7 cellular contexts compared by ENCODE assay signal in genomic region chr5:50591338-50591737, GRCh38.
DNase-seq lines count a peak whose midpoint lies in the region; ATAC-seq and TF ChIP-seq lines count a peak whose summit lies in the region.
"Not testable (repeated sequence)": the region's sequence is repeated elsewhere in the genome, so short reads cannot be mapped to it uniquely, and the experiment has no call there.

No MANE protein-coding gene starts in this region.

- not testable (repeated sequence) for H3K4me3 ChIP-seq in CD8-positive, alpha-beta memory T cell (ENCODE audit: low read length); Peyer's patch

- not testable (repeated sequence) for H3K9me3 ChIP-seq in CD8-positive, alpha-beta memory T cell (ENCODE audit: low read length); Peyer's patch

- peak overlapping the region in 6 of 7 donors; percentile 37 to 77 (median 64) for H3K4me3 Mint-ChIP-seq in CD8-positive, alpha-beta memory T cell
- peak overlapping the region; percentile 29 for H3K4me3 Mint-ChIP-seq in activated CD4-positive, alpha-beta T cell treated with anti-CD3 and anti-CD28 coated beads, Interleukin-2, amount 10 ng/mL, durations not matched to agents 7 days and 5 days
- H3K4me3 Mint-ChIP-seq in activated T-helper 1 cell treated with anti-CD3 and anti-CD28 coated beads, Interleukin-12 subunit alpha, Interleukin-12 subunit beta, Interleukin-2, Interleukin-4 antibody, amounts not matched to agents 30 ng/mL and 10 ng/mL and 1 ng/mL, durations not matched to agents 14 hours and 24 hours and 36 hours; activated naive CD8-positive, alpha-beta T cell treated with anti-CD3 and anti-CD28 coated beads for 36 hours; osteocyte (ENCODE audit: unreplicated experiment): not testable (repeated sequence)
- H3K4me3 Mint-ChIP-seq in effector memory CD8-positive, alpha-beta T cell: peak overlapping the region; percentile 53 to 73

- intact Hi-C loops in activated T-helper 1 cell treated with anti-CD3 and anti-CD28 coated beads, Interleukin-12 subunit alpha, Interleukin-12 subunit beta, Interleukin-2, Interleukin-4 antibody, amounts not matched to agents 30 ng/mL and 10 ng/mL and 1 ng/mL, durations not matched to agents 14 hours and 24 hours and 36 hours (cut with micrococcal nuclease): loop anchor here (2.0 to 5.0 kb wide), 2 partner anchors 46 to 77 kb away; no protein-coding TSS in a partner anchor

- CTCF ChIA-PET in CD8-positive, alpha-beta memory T cell (lab: Charles Lee); activated CD4-positive, alpha-beta T cell treated with anti-CD3 and anti-CD28 coated beads, Interleukin-2, amount 10 ng/mL, durations not matched to agents 7 days and 5 days (lab: Charles Lee): not testable (repeated sequence)

- TF ChIP-seq CTCF in Peyer's patch (IDR thresholded peaks at IDR 0.05); osteocyte (IDR thresholded peaks at IDR 0.05): not testable (repeated sequence)

- POLR2A ChIA-PET in CD8-positive, alpha-beta memory T cell (lab: Charles Lee): interaction anchor here (0.6 to 0.7 kb wide), 2 partner anchors 10 to 160 kb away, joined by 3 to 4 read pairs; no protein-coding TSS in a partner anchor
- POLR2A ChIA-PET in activated CD4-positive, alpha-beta T cell treated with anti-CD3 and anti-CD28 coated beads, Interleukin-2, amount 10 ng/mL, durations not matched to agents 7 days and 5 days (lab: Charles Lee): not testable (repeated sequence)

- peaks cover 38% of the 10 kb centered on the region for H3K4me1 ChIP-seq in CD8-positive, alpha-beta memory T cell (ENCODE audit: insufficient read depth, low read length)
- H3K4me1 ChIP-seq in Peyer's patch: not testable (repeated sequence)

- H3K9me3 Mint-ChIP-seq in CD8-positive, alpha-beta memory T cell; activated CD4-positive, alpha-beta T cell treated with anti-CD3 and anti-CD28 coated beads, Interleukin-2, amount 10 ng/mL, durations not matched to agents 7 days and 5 days; activated T-helper 1 cell treated with anti-CD3 and anti-CD28 coated beads, Interleukin-12 subunit alpha, Interleukin-12 subunit beta, Interleukin-2, Interleukin-4 antibody, amounts not matched to agents 30 ng/mL and 10 ng/mL and 1 ng/mL, durations not matched to agents 14 hours and 24 hours and 36 hours; activated naive CD8-positive, alpha-beta T cell treated with anti-CD3 and anti-CD28 coated beads for 36 hours; effector memory CD8-positive, alpha-beta T cell; osteocyte (ENCODE audit: unreplicated experiment): not testable (repeated sequence)

- peaks cover 2 to 26% (median 2%) of the 10 kb centered on the region in 3 donors for H3K36me3 Mint-ChIP-seq in CD8-positive, alpha-beta memory T cell
- H3K36me3 Mint-ChIP-seq in activated CD4-positive, alpha-beta T cell treated with anti-CD3 and anti-CD28 coated beads, Interleukin-2, amount 10 ng/mL, durations not matched to agents 7 days and 5 days (ENCODE audit: low read depth): peaks cover 30% of the 10 kb centered on the region
- peaks cover 14% of the 10 kb centered on the region for H3K36me3 Mint-ChIP-seq in activated T-helper 1 cell treated with anti-CD3 and anti-CD28 coated beads, Interleukin-12 subunit alpha, Interleukin-12 subunit beta, Interleukin-2, Interleukin-4 antibody, amounts not matched to agents 30 ng/mL and 10 ng/mL and 1 ng/mL, durations not matched to agents 14 hours and 24 hours and 36 hours (ENCODE audit: low read depth)
- peaks cover 10% of the 10 kb centered on the region for H3K36me3 Mint-ChIP-seq in activated naive CD8-positive, alpha-beta T cell treated with anti-CD3 and anti-CD28 coated beads for 36 hours
- H3K36me3 Mint-ChIP-seq in effector memory CD8-positive, alpha-beta T cell (ENCODE audit: insufficient read depth); osteocyte (ENCODE audit: unreplicated experiment): not testable (repeated sequence)

- H3K27ac Mint-ChIP-seq in CD8-positive, alpha-beta memory T cell: peak overlapping the region; percentile 82 to 99 (median 95)
- peak overlapping the region; percentile 84 for H3K27ac Mint-ChIP-seq in activated CD4-positive, alpha-beta T cell treated with anti-CD3 and anti-CD28 coated beads, Interleukin-2, amount 10 ng/mL, durations not matched to agents 7 days and 5 days
- H3K27ac Mint-ChIP-seq in activated T-helper 1 cell treated with anti-CD3 and anti-CD28 coated beads, Interleukin-12 subunit alpha, Interleukin-12 subunit beta, Interleukin-2, Interleukin-4 antibody, amounts not matched to agents 30 ng/mL and 10 ng/mL and 1 ng/mL, durations not matched to agents 14 hours and 24 hours and 36 hours: peak overlapping the region; percentile 64
- peak overlapping the region; percentile 55 for H3K27ac Mint-ChIP-seq in activated naive CD8-positive, alpha-beta T cell treated with anti-CD3 and anti-CD28 coated beads for 36 hours
- peak overlapping the region; percentile 66 to 97 for H3K27ac Mint-ChIP-seq in effector memory CD8-positive, alpha-beta T cell
- peak overlapping the region; percentile 11 for H3K27ac Mint-ChIP-seq in osteocyte (ENCODE audit: unreplicated experiment)

- H3K27me3 Mint-ChIP-seq in CD8-positive, alpha-beta memory T cell; activated CD4-positive, alpha-beta T cell treated with anti-CD3 and anti-CD28 coated beads, Interleukin-2, amount 10 ng/mL, durations not matched to agents 7 days and 5 days; activated T-helper 1 cell treated with anti-CD3 and anti-CD28 coated beads, Interleukin-12 subunit alpha, Interleukin-12 subunit beta, Interleukin-2, Interleukin-4 antibody, amounts not matched to agents 30 ng/mL and 10 ng/mL and 1 ng/mL, durations not matched to agents 14 hours and 24 hours and 36 hours (ENCODE audit: insufficient read depth); activated naive CD8-positive, alpha-beta T cell treated with anti-CD3 and anti-CD28 coated beads for 36 hours; effector memory CD8-positive, alpha-beta T cell; osteocyte (ENCODE audit: unreplicated experiment): not testable (repeated sequence)

- H3K36me3 ChIP-seq in CD8-positive, alpha-beta memory T cell (ENCODE audit: insufficient read depth, low read length); Peyer's patch: not testable (repeated sequence)

- not testable (repeated sequence) for ATAC-seq in effector memory CD8-positive, alpha-beta T cell (replicated peaks)

- peaks cover 64 to 85% (median 77%) of the 10 kb centered on the region in 3 donors for H3K4me1 Mint-ChIP-seq in CD8-positive, alpha-beta memory T cell
- H3K4me1 Mint-ChIP-seq in activated CD4-positive, alpha-beta T cell treated with anti-CD3 and anti-CD28 coated beads, Interleukin-2, amount 10 ng/mL, durations not matched to agents 7 days and 5 days: peaks cover 57% of the 10 kb centered on the region
- H3K4me1 Mint-ChIP-seq in activated T-helper 1 cell treated with anti-CD3 and anti-CD28 coated beads, Interleukin-12 subunit alpha, Interleukin-12 subunit beta, Interleukin-2, Interleukin-4 antibody, amounts not matched to agents 30 ng/mL and 10 ng/mL and 1 ng/mL, durations not matched to agents 14 hours and 24 hours and 36 hours (ENCODE audit: low read depth): peaks cover 57% of the 10 kb centered on the region
- H3K4me1 Mint-ChIP-seq in activated naive CD8-positive, alpha-beta T cell treated with anti-CD3 and anti-CD28 coated beads for 36 hours: peaks cover 46% of the 10 kb centered on the region
- peaks cover 36 to 64% of the 10 kb centered on the region in 2 donors for H3K4me1 Mint-ChIP-seq in effector memory CD8-positive, alpha-beta T cell (ENCODE audit: low read depth in 2 of 2)
- H3K4me1 Mint-ChIP-seq in osteocyte (ENCODE audit: unreplicated experiment): peaks cover 38% of the 10 kb centered on the region

- not testable (repeated sequence) for H3K27ac ChIP-seq in CD8-positive, alpha-beta memory T cell (ENCODE audit: low read depth, low read length)
- H3K27ac ChIP-seq in Peyer's patch: peak overlapping the region in 3 of 4 donors; percentile 35 to 70 (median 42)

- not testable (repeated sequence) for H3K27me3 ChIP-seq in CD8-positive, alpha-beta memory T cell (ENCODE audit: insufficient read depth, low read length, poor library complexity, severe bottlenecking); Peyer's patch

- DNase-seq in CD8-positive, alpha-beta memory T cell: peak in 2 of 5 donors; percentile 12 to 34
- DNase-seq in Peyer's patch; activated CD4-positive, alpha-beta T cell treated with anti-CD3 and anti-CD28 coated beads, Interleukin-2, amount 10 ng/mL, durations not matched to agents 7 days and 5 days; activated T-helper 1 cell treated with anti-CD3 and anti-CD28 coated beads, Interleukin-12 subunit alpha, Interleukin-12 subunit beta, Interleukin-2, Interleukin-4 antibody, amounts not matched to agents 30 ng/mL and 10 ng/mL and 1 ng/mL, durations not matched to agents 14 hours and 24 hours and 36 hours (ENCODE audit: low spot score); activated naive CD8-positive, alpha-beta T cell treated with anti-CD3 and anti-CD28 coated beads for 36 hours; effector memory CD8-positive, alpha-beta T cell; osteocyte (ENCODE audit: extremely low spot score, unreplicated experiment): not testable (repeated sequence)

- TF ChIP-seq POLR2A in Peyer's patch (IDR thresholded peaks at IDR 0.05): not testable (repeated sequence)

Comparison
In these comparisons a context has a peak if more than half of its experiments do, and no peak if none do; other contexts are left out.
1. H3K27ac Mint-ChIP-seq: peak in every context shown above with its lines; median percentile 95 in CD8-positive, alpha-beta memory T cell; 84 in activated CD4-positive, alpha-beta T cell treated with anti-CD3 and anti-CD28 coated beads, Interleukin-2, amount 10 ng/mL, durations not matched to agents 7 days and 5 days; 82 in effector memory CD8-positive, alpha-beta T cell; 64 in activated T-helper 1 cell treated with anti-CD3 and anti-CD28 coated beads, Interleukin-12 subunit alpha, Interleukin-12 subunit beta, Interleukin-2, Interleukin-4 antibody, amounts not matched to agents 30 ng/mL and 10 ng/mL and 1 ng/mL, durations not matched to agents 14 hours and 24 hours and 36 hours; 55 in activated naive CD8-positive, alpha-beta T cell treated with anti-CD3 and anti-CD28 coated beads for 36 hours; 11 in osteocyte.